ENCODE assay signal across 22 cellular contexts in genomic region chr17:39684369-39685043, GRCh38. TPM values are rescaled to one million over a fixed set of nuclear protein-coding genes. Genes with fewer than 3 reads are reported as not detected.
"Had no signal": no experiment of that assay in that cellular context is flagged by ENCODE, and none has a peak within 500 bp of the region (broad histone marks: within the 10 kb centered on the region; RNA-seq: fewer than 3 reads in every experiment).

No MANE protein-coding gene starts in this region.

- ATAC-seq: gastrocnemius medialis; heart right ventricle; left lung; natural killer cell treated with Interleukin-12 subunit alpha and Interleukin-12 subunit beta and Interleukin-15 and Interleukin-18, amount 100 ng/mL, for 72 hours; psoas muscle had no signal

- H3K9me3 ChIP-seq: esophagus muscularis mucosa, gastrocnemius medialis, heart right ventricle, left lung, lower lobe of right lung, psoas muscle, sigmoid colon, tibial artery, upper lobe of left lung, uterus had no signal

- H3K4me3 ChIP-seq: coronary artery, esophagus muscularis mucosa, gastrocnemius medialis, heart right ventricle, left lung, lower lobe of right lung, psoas muscle, sigmoid colon, skin epidermis, tibial artery, upper lobe of left lung, uterus had no signal

- H3K36me3 Mint-ChIP-seq: natural killer cell treated with Interleukin-12 subunit alpha and Interleukin-12 subunit beta and Interleukin-15 and Interleukin-18, amount 100 ng/mL, for 72 hours had no signal

- H3K9me3 Mint-ChIP-seq: mesothelial cell of epicardium had no signal

- H3K27ac ChIP-seq: coronary artery, esophagus muscularis mucosa, gastrocnemius medialis, heart right ventricle, left lung, lower lobe of right lung, psoas muscle, sigmoid colon, skin epidermis, tibial artery, upper lobe of left lung, uterus had no signal

- H3K27ac Mint-ChIP-seq: memory B cell; mesothelial cell of epicardium; natural killer cell treated with Interleukin-12 subunit alpha and Interleukin-12 subunit beta and Interleukin-15 and Interleukin-18, amount 100 ng/mL, for 72 hours had no signal

- H3K27me3 Mint-ChIP-seq: memory B cell; natural killer cell treated with Interleukin-12 subunit alpha and Interleukin-12 subunit beta and Interleukin-15 and Interleukin-18, amount 100 ng/mL, for 72 hours had no signal

- H3K27me3 ChIP-seq: esophagus muscularis mucosa, gastrocnemius medialis, heart right ventricle, left lung, sigmoid colon, tibial artery, upper lobe of left lung, uterus had no signal

- DNase-seq: effector CD4-positive, alpha-beta T cell; gastrocnemius medialis; heart right ventricle; hypothalamus; islet precursor cell; lower lobe of right lung; retina; sigmoid colon; stimulated activated CD4-positive, alpha-beta T cell treated with anti-CD3 and anti-CD28 coated beads, Interleukin-2, amount 100 ng/mL, for 48 hours; stimulated activated naive CD4-positive, alpha-beta T cell treated with Interleukin-2 at 50 U/mL for 16 hours; tibial artery; uterus had no signal

- H3K4me3 Mint-ChIP-seq: memory B cell; mesothelial cell of epicardium; natural killer cell treated with Interleukin-12 subunit alpha and Interleukin-12 subunit beta and Interleukin-15 and Interleukin-18, amount 100 ng/mL, for 72 hours had no signal

- H3K36me3 ChIP-seq: uterus had no signal

RNA-seq across cellular contexts. Expression of gene PNMT, which starts 16.3 kb away (rescaled TPM):
- total RNA-seq: fibroblast of villous mesenchyme; natural killer cell treated with Interleukin-12 subunit alpha and Interleukin-12 subunit beta and Interleukin-15 and Interleukin-18, amount 100 ng/mL, for 72 hours had no signal

RNA-seq across cellular contexts. Expression of gene TCAP, which starts 19.4 kb away (rescaled TPM):
- total RNA-seq: fibroblast of villous mesenchyme had no signal
